Comparison of ENCODE assay signal across 18 cellular contexts in the genomic region with DNA sequence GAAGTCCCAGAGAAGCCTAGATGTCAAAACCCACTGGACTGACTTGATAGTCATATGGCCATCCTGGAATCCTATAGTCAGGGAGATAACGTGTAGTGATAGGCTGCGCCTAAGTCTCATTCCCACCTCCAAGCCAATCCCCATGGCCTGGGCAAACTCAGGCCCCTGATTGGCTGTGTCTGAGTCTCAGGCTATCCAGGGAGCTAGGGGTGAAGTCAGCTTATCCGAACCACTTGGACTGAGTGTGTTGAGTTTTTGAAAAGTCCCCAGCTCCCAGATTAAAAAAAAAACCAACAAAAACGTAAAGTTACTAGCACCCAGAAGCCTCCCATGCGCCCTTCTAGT. TPM values are rescaled to one million over a fixed set of nuclear protein-coding genes. Genes with fewer than 3 reads are reported as not detected.
DNase-seq lines count a peak whose midpoint lies in the region; ATAC-seq and TF ChIP-seq lines count a peak whose summit lies in the region.
"Had no signal": no experiment of that assay in that cellular context is flagged by ENCODE, and none has a peak within 500 bp of the region (broad histone marks: within the 10 kb centered on the region; RNA-seq: fewer than 3 reads in every experiment).

No MANE protein-coding gene starts in this region.

- no peaks in the 10 kb centered on the region for H3K27me3 ChIP-seq in DND-41 (ENCODE audit: insufficient read depth, low read length, poor library complexity)
- H3K27me3 ChIP-seq in naive thymus-derived CD4-positive, alpha-beta T cell (ENCODE audit: control insufficient read depth in 2 of 2, insufficient read depth in 2 of 2, low read length in 2 of 2), result no peaks in the 10 kb centered on the region
- H3K27me3 ChIP-seq: heart left ventricle, thyroid gland had no signal

- no peak overlapping the region for H3K4me3 ChIP-seq in DND-41 (ENCODE audit: low read depth in 1 of 2, low read length in 2 of 2)
- no peak overlapping the region for H3K4me3 ChIP-seq in naive thymus-derived CD4-positive, alpha-beta T cell (ENCODE audit: low read length)
- H3K4me3 ChIP-seq: heart left ventricle, lower lobe of right lung, thyroid gland had no signal

- peaks cover 17% of the 10 kb centered on the region for H4K20me1 ChIP-seq in DND-41 (ENCODE audit: insufficient read depth, low read length)

- peaks cover 94% of the 10 kb centered on the region for H3K79me2 ChIP-seq in DND-41 (ENCODE audit: insufficient read depth, low read length)

- peaks cover 69% of the 10 kb centered on the region for H3K4me1 Mint-ChIP-seq in activated CD8-positive, alpha-beta memory T cell treated with anti-CD3 and anti-CD28 coated beads, Interleukin-2, amount 10 ng/mL, durations not matched to agents 7 days and 5 days
- H3K4me1 Mint-ChIP-seq in activated T-helper 1 cell treated with anti-CD3 and anti-CD28 coated beads, Interleukin-12 subunit alpha, Interleukin-12 subunit beta, Interleukin-2, Interleukin-4 antibody, amounts not matched to agents 30 ng/mL and 10 ng/mL and 1 ng/mL, durations not matched to agents 14 hours and 24 hours and 36 hours (ENCODE audit: low read depth), result peaks cover 62% of the 10 kb centered on the region
- peaks cover 43 to 94% (median 83%) of the 10 kb centered on the region in 7 donors for H3K4me1 Mint-ChIP-seq in naive thymus-derived CD4-positive, alpha-beta T cell
- H3K4me1 Mint-ChIP-seq in CD14-positive monocyte, result peaks cover 64% of the 10 kb centered on the region

- no peak for TF ChIP-seq CTCF in DND-41 (IDR thresholded peaks at IDR 0.05; ENCODE audit: borderline replicate concordance, extremely low read depth, low read length, poor library complexity, severe bottlenecking)
- TF ChIP-seq CTCF in CD14-positive monocyte (IDR thresholded peaks at IDR 0.05), result no peak

- POLR2A ChIA-PET in naive thymus-derived CD4-positive, alpha-beta T cell (lab: Charles Lee), result interaction anchor here (1.1 to 6.7 kb wide), 9 partner anchors 8 to 74 kb away, joined by 3 to 71 read pairs (median 5); no protein-coding TSS in a partner anchor

- H3K4me1 ChIP-seq in DND-41 (ENCODE audit: insufficient read depth, low read length), result peaks cover 29% of the 10 kb centered on the region
- peaks cover 27 to 49% of the 10 kb centered on the region in 2 donors for H3K4me1 ChIP-seq in naive thymus-derived CD4-positive, alpha-beta T cell (ENCODE audit: control insufficient read depth in 2 of 2, insufficient read depth in 2 of 2, low read length in 2 of 2)
- H3K4me1 ChIP-seq: thyroid gland had no signal

- no peak overlapping the region for H3K4me2 ChIP-seq in DND-41 (ENCODE audit: insufficient read depth, low read length)

- H3K9ac ChIP-seq in DND-41 (ENCODE audit: low read depth, low read length), result no peak overlapping the region

- H3K27me3 Mint-ChIP-seq in activated CD8-positive, alpha-beta memory T cell treated with anti-CD3 and anti-CD28 coated beads, Interleukin-2, amount 10 ng/mL, durations not matched to agents 7 days and 5 days, result no peaks in the 10 kb centered on the region
- H3K27me3 Mint-ChIP-seq in activated T-helper 1 cell treated with anti-CD3 and anti-CD28 coated beads, Interleukin-12 subunit alpha, Interleukin-12 subunit beta, Interleukin-2, Interleukin-4 antibody, amounts not matched to agents 30 ng/mL and 10 ng/mL and 1 ng/mL, durations not matched to agents 14 hours and 24 hours and 36 hours (ENCODE audit: insufficient read depth), result no peaks in the 10 kb centered on the region
- no peaks in the 10 kb centered on the region for H3K27me3 Mint-ChIP-seq in naive thymus-derived CD4-positive, alpha-beta T cell
- H3K27me3 Mint-ChIP-seq in CD14-positive monocyte (ENCODE audit: low read depth in 3 of 3), result peaks cover 0 to 5% (median 3%) of the 10 kb centered on the region in 3 donors

- H3K36me3 Mint-ChIP-seq in activated CD8-positive, alpha-beta memory T cell treated with anti-CD3 and anti-CD28 coated beads, Interleukin-2, amount 10 ng/mL, durations not matched to agents 7 days and 5 days, result peaks cover 70% of the 10 kb centered on the region
- peaks cover 46% of the 10 kb centered on the region for H3K36me3 Mint-ChIP-seq in activated T-helper 1 cell treated with anti-CD3 and anti-CD28 coated beads, Interleukin-12 subunit alpha, Interleukin-12 subunit beta, Interleukin-2, Interleukin-4 antibody, amounts not matched to agents 30 ng/mL and 10 ng/mL and 1 ng/mL, durations not matched to agents 14 hours and 24 hours and 36 hours (ENCODE audit: low read depth)
- peaks cover 7 to 54% (median 26%) of the 10 kb centered on the region in 5 donors for H3K36me3 Mint-ChIP-seq in naive thymus-derived CD4-positive, alpha-beta T cell
- peaks cover 38 to 60% of the 10 kb centered on the region in 2 donors for H3K36me3 Mint-ChIP-seq in CD14-positive monocyte

- H3K4me3 Mint-ChIP-seq in activated CD8-positive, alpha-beta memory T cell treated with anti-CD3 and anti-CD28 coated beads, Interleukin-2, amount 10 ng/mL, durations not matched to agents 7 days and 5 days, result no peak overlapping the region
- peak overlapping the region; percentile 7 for H3K4me3 Mint-ChIP-seq in activated T-helper 1 cell treated with anti-CD3 and anti-CD28 coated beads, Interleukin-12 subunit alpha, Interleukin-12 subunit beta, Interleukin-2, Interleukin-4 antibody, amounts not matched to agents 30 ng/mL and 10 ng/mL and 1 ng/mL, durations not matched to agents 14 hours and 24 hours and 36 hours
- peak overlapping the region; percentile 9 to 75 (median 60) for H3K4me3 Mint-ChIP-seq in naive thymus-derived CD4-positive, alpha-beta T cell
- no peak overlapping the region for H3K4me3 Mint-ChIP-seq in CD14-positive monocyte

- peak overlapping the region; percentile 37 for H3K27ac ChIP-seq in DND-41 (ENCODE audit: low read length)
- H3K27ac ChIP-seq in naive thymus-derived CD4-positive, alpha-beta T cell (ENCODE audit: low read depth, low read length), result peak overlapping the region; percentile 51
- H3K27ac ChIP-seq: lower lobe of right lung, thyroid gland, VCaP had no signal

- peaks cover 52% of the 10 kb centered on the region for H3K36me3 ChIP-seq in DND-41 (ENCODE audit: insufficient read depth, low read length)
- H3K36me3 ChIP-seq in naive thymus-derived CD4-positive, alpha-beta T cell (ENCODE audit: control insufficient read depth in 2 of 3, insufficient read depth in 3 of 3, low read length in 3 of 3), result peaks cover 0 to 41% (median 5%) of the 10 kb centered on the region in 3 experiments
- H3K36me3 ChIP-seq: lower lobe of right lung, thyroid gland had no signal

- H3K9me3 ChIP-seq in DND-41 (ENCODE audit: insufficient read depth, low read length, severe bottlenecking), result no peaks in the 10 kb centered on the region
- no peaks in the 10 kb centered on the region for H3K9me3 ChIP-seq in naive thymus-derived CD4-positive, alpha-beta T cell (ENCODE audit: control insufficient read depth in 2 of 3, low read length in 3 of 3)
- H3K9me3 ChIP-seq: heart left ventricle, lower lobe of right lung, thyroid gland had no signal

- H3K9me3 Mint-ChIP-seq in activated CD8-positive, alpha-beta memory T cell treated with anti-CD3 and anti-CD28 coated beads, Interleukin-2, amount 10 ng/mL, durations not matched to agents 7 days and 5 days (ENCODE audit: low read depth), result peaks cover 5% of the 10 kb centered on the region
- H3K9me3 Mint-ChIP-seq in activated T-helper 1 cell treated with anti-CD3 and anti-CD28 coated beads, Interleukin-12 subunit alpha, Interleukin-12 subunit beta, Interleukin-2, Interleukin-4 antibody, amounts not matched to agents 30 ng/mL and 10 ng/mL and 1 ng/mL, durations not matched to agents 14 hours and 24 hours and 36 hours, result no peaks in the 10 kb centered on the region
- H3K9me3 Mint-ChIP-seq in naive thymus-derived CD4-positive, alpha-beta T cell, result peaks cover 0 to 6% (median 0%) of the 10 kb centered on the region in 11 donors
- peaks cover 0 to 3% (median 2%) of the 10 kb centered on the region in 7 donors for H3K9me3 Mint-ChIP-seq in CD14-positive monocyte

- no peak overlapping the region for H2AFZ ChIP-seq in DND-41 (ENCODE audit: low read depth, low read length)

- CTCF ChIA-PET in activated CD8-positive, alpha-beta memory T cell treated with anti-CD3 and anti-CD28 coated beads, Interleukin-2, amount 10 ng/mL, durations not matched to agents 7 days and 5 days (lab: Charles Lee), result interaction anchor here (0.8 to 4.0 kb wide), 11 partner anchors 8 to 75 kb away, joined by 3 to 25 read pairs (median 7); no protein-coding TSS in a partner anchor
- CTCF ChIA-PET in naive thymus-derived CD4-positive, alpha-beta T cell (lab: Charles Lee), result interaction anchor here (0.5 to 1.7 kb wide), 10 partner anchors 9 to 78 kb away, joined by 3 to 8 read pairs (median 4); no protein-coding TSS in a partner anchor

- H3K27ac Mint-ChIP-seq in activated CD8-positive, alpha-beta memory T cell treated with anti-CD3 and anti-CD28 coated beads, Interleukin-2, amount 10 ng/mL, durations not matched to agents 7 days and 5 days, result peak overlapping the region; percentile 82
- H3K27ac Mint-ChIP-seq in activated T-helper 1 cell treated with anti-CD3 and anti-CD28 coated beads, Interleukin-12 subunit alpha, Interleukin-12 subunit beta, Interleukin-2, Interleukin-4 antibody, amounts not matched to agents 30 ng/mL and 10 ng/mL and 1 ng/mL, durations not matched to agents 14 hours and 24 hours and 36 hours, result peak overlapping the region; percentile 75
- H3K27ac Mint-ChIP-seq in naive thymus-derived CD4-positive, alpha-beta T cell, result peak overlapping the region; percentile 69 to 96 (median 87)
- peak overlapping the region in 3 of 7 donors; percentile 41 to 76 (median 60) for H3K27ac Mint-ChIP-seq in CD14-positive monocyte

- ATAC-seq in activated CD8-positive, alpha-beta memory T cell treated with anti-CD3 and anti-CD28 coated beads, Interleukin-2, amount 10 ng/mL, durations not matched to agents 7 days and 5 days, result no peak
- ATAC-seq in DND-41 (ENCODE audit: insufficient read depth, low read depth), result no peak
- ATAC-seq in naive thymus-derived CD4-positive, alpha-beta T cell, result no peak
- ATAC-seq in HG02840 (IDR thresholded peaks at IDR 0.05; ENCODE audit: low FRiP score, unreplicated experiment), result no peak
- ATAC-seq: right cardiac atrium had no signal

- intact Hi-C loops in activated T-helper 1 cell treated with anti-CD3 and anti-CD28 coated beads, Interleukin-12 subunit alpha, Interleukin-12 subunit beta, Interleukin-2, Interleukin-4 antibody, amounts not matched to agents 30 ng/mL and 10 ng/mL and 1 ng/mL, durations not matched to agents 14 hours and 24 hours and 36 hours (cut with micrococcal nuclease), result loop anchor here (2.0 kb wide), 1 partner anchor 14 kb away; no protein-coding TSS in a partner anchor
- intact Hi-C loops in naive thymus-derived CD4-positive, alpha-beta T cell (cut with micrococcal nuclease), result no loop called here
- intact Hi-C loops in CD14-positive monocyte (cut with micrococcal nuclease), result no loop called here

- no peak for DNase-seq in activated CD8-positive, alpha-beta memory T cell treated with anti-CD3 and anti-CD28 coated beads, Interleukin-2, amount 10 ng/mL, durations not matched to agents 7 days and 5 days
- DNase-seq in activated CD8-positive, alpha-beta memory T cell treated with anti-CD3 and anti-CD28 coated beads for 24 hours, result no peak
- DNase-seq in DND-41 (no peak), NCI-H748 (lab: John Stamatoyannopoulos, UW; ENCODE audit: unreplicated experiment) (no peak), CD14-positive monocyte (ENCODE audit: low spot score) (no peak)
- DNase-seq in activated T-helper 1 cell treated with anti-CD3 and anti-CD28 coated beads, Interleukin-12 subunit alpha, Interleukin-12 subunit beta, Interleukin-2, Interleukin-4 antibody, amounts not matched to agents 30 ng/mL and 10 ng/mL and 1 ng/mL, durations not matched to agents 14 hours and 24 hours and 36 hours (ENCODE audit: low spot score), result no peak
- DNase-seq in naive thymus-derived CD4-positive, alpha-beta T cell, result no peak
- DNase-seq: ACHN, DMS79, lower lobe of right lung, NCI-H1105, NCI-H2081 treated with DMSO at 0.1 percent for 48 hours, NCI-H510A, thyroid gland had no signal

RNA-seq across cellular contexts. Expression of a gene that starts 51.6 kb away (rescaled TPM):
- 100 to 1,000 TPM; 256 to 261 TPM for total RNA-seq in activated CD8-positive, alpha-beta memory T cell treated with anti-CD3 and anti-CD28 coated beads, Interleukin-2, amount 10 ng/mL, durations not matched to agents 7 days and 5 days
- total RNA-seq in activated T-helper 1 cell treated with anti-CD3 and anti-CD28 coated beads, Interleukin-12 subunit alpha, Interleukin-12 subunit beta, Interleukin-2, Interleukin-4 antibody, amounts not matched to agents 30 ng/mL and 10 ng/mL and 1 ng/mL, durations not matched to agents 14 hours and 24 hours and 36 hours, result 287 and 291 TPM in 2 replicates
- total RNA-seq in naive thymus-derived CD4-positive, alpha-beta T cell, result 100 to 1,000 TPM; 269 to 313 (median 283) TPM
- 100 to 1,000 TPM in 1 of 2 donors, 10 to 100 TPM in 1; 74.9 to 174 TPM for polyA plus RNA-seq in naive thymus-derived CD4-positive, alpha-beta T cell
- polyA plus RNA-seq in CD14-positive monocyte, result 10 to 100 TPM; 33.2 to 52.2 TPM

Comparison
In these comparisons a context has a peak if more than half of its experiments do, and no peak if none do; other contexts are left out.
1. H3K4me3 Mint-ChIP-seq: peak in activated T-helper 1 cell treated with anti-CD3 and anti-CD28 coated beads, Interleukin-12 subunit alpha, Interleukin-12 subunit beta, Interleukin-2, Interleukin-4 antibody, amounts not matched to agents 30 ng/mL and 10 ng/mL and 1 ng/mL, durations not matched to agents 14 hours and 24 hours and 36 hours (single experiment) and naive thymus-derived CD4-positive, alpha-beta T cell (10 of 10); none in activated CD8-positive, alpha-beta memory T cell treated with anti-CD3 and anti-CD28 coated beads, Interleukin-2, amount 10 ng/mL, durations not matched to agents 7 days and 5 days (single experiment) and CD14-positive monocyte (0 of 2).